ENCODE assay signal across 1 cellular context in genomic region chr17:74922694-74923537, GRCh38.
TF ChIP-seq lines count a peak whose summit lies in the region.

Gene USH1G, minus strand, starts transcription at chr17:74923255. Its CDS starts 182 bp downstream, at chr17:74923073.

TF ChIP-seq in HEK293, 187 proteins besides CTCF, POLR2A, EP300 and RAD21 (continued from another document):
- TF ChIP-seq ZSCAN30 (tag by site-specific recombination; IDR thresholded peaks at IDR 0.05) (peak; percentile 93), ZNF398 (tag by site-specific recombination; IDR thresholded peaks at IDR 0.05) (no peak), ZNF600 (tag by site-specific recombination; IDR thresholded peaks at IDR 0.05) (no peak), HIC1 (tag by site-specific recombination; IDR thresholded peaks at IDR 0.05) (peak; percentile 43; the same call in 1 of the 2 replicates), ZNF561 (tag by site-specific recombination; IDR thresholded peaks at IDR 0.05; ENCODE audit: borderline replicate concordance) (0 out of 2 replicates have a peak, but pooled peaks have one; percentile 17), ZNF114 (tag by site-specific recombination; IDR thresholded peaks at IDR 0.05) (no peak), EGR2 (tag by site-specific recombination; IDR thresholded peaks at IDR 0.05; ENCODE audit: low read depth) (no peak), ZNF274 (IDR thresholded peaks at IDR 0.05; ENCODE audit: low read length) (no peak), ZNF274 (tag by site-specific recombination; IDR thresholded peaks at IDR 0.05; ENCODE audit: borderline replicate concordance) (no peak), ZNF202 (tag by site-specific recombination; IDR thresholded peaks at IDR 0.05; ENCODE audit: borderline replicate concordance) (no peak), ZSCAN4 (tag by site-specific recombination; IDR thresholded peaks at IDR 0.05) (no peak), ZNF580 (tag by site-specific recombination; IDR thresholded peaks at IDR 0.05) (no peak), ZNF510 (tag by site-specific recombination; IDR thresholded peaks at IDR 0.05; ENCODE audit: insufficient replicate concordance) (no peak), KLF1 (tag by site-specific recombination; IDR thresholded peaks at IDR 0.05) (peak; percentile 40; the same call in 1 of the 2 replicates), SCRT2 (tag by site-specific recombination; IDR thresholded peaks at IDR 0.05) (peak; percentile 81), GLIS2 (tag by site-specific recombination; IDR thresholded peaks at IDR 0.05) (peak; percentile 75), ZNF747 (tag by site-specific recombination; IDR thresholded peaks at IDR 0.05) (no peak), ZNF658 (tag by site-specific recombination; IDR thresholded peaks at IDR 0.05) (no peak), ZBTB44 (tag by site-specific recombination; IDR thresholded peaks at IDR 0.05) (peak; percentile 34; the same call in 1 of the 2 replicates), PATZ1 (tag by site-specific recombination; IDR thresholded peaks at IDR 0.05) (peak; percentile 48), KLF16 (tag by site-specific recombination; IDR thresholded peaks at IDR 0.05) (peak; percentile 68; the same call in 1 of the 2 replicates), ZNF768 (tag by site-specific recombination; IDR thresholded peaks at IDR 0.05) (no peak)
